Comparison of ENCODE assay signal across 1 cellular context in the genomic region with DNA sequence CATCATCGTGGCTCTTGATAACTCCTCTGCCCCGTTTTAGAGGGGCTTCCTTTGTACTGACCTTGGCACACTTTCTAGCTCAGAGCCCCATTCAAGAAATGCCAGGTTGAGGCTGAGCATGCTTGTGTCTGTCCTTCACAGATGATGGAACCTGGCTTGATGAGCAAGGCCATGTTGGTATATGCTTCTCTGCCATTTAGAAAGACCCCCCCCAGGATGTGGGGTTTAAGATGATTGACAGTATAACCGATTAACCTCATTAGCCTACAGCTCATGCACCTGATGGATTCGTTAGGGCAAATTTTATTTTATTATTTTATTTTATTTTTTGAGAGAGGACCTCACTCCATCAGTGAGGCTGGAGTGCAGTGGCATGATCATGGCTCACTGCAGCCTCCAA.
TF ChIP-seq lines count a peak whose summit lies in the region.

No MANE protein-coding gene starts in this region.

TF ChIP-seq in GM23338, 12 proteins besides CTCF, POLR2A, EP300 and RAD21 (continued from another document):
- TF ChIP-seq, protein P1, sequence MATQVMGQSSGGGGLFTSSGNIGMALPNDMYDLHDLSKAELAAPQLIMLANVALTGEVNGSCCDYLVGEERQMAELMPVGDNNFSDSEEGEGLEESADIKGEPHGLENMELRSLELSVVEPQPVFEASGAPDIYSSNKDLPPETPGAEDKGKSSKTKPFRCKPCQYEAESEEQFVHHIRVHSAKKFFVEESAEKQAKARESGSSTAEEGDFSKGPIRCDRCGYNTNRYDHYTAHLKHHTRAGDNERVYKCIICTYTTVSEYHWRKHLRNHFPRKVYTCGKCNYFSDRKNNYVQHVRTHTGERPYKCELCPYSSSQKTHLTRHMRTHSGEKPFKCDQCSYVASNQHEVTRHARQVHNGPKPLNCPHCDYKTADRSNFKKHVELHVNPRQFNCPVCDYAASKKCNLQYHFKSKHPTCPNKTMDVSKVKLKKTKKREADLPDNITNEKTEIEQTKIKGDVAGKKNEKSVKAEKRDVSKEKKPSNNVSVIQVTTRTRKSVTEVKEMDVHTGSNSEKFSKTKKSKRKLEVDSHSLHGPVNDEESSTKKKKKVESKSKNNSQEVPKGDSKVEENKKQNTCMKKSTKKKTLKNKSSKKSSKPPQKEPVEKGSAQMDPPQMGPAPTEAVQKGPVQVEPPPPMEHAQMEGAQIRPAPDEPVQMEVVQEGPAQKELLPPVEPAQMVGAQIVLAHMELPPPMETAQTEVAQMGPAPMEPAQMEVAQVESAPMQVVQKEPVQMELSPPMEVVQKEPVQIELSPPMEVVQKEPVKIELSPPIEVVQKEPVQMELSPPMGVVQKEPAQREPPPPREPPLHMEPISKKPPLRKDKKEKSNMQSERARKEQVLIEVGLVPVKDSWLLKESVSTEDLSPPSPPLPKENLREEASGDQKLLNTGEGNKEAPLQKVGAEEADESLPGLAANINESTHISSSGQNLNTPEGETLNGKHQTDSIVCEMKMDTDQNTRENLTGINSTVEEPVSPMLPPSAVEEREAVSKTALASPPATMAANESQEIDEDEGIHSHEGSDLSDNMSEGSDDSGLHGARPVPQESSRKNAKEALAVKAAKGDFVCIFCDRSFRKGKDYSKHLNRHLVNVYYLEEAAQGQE (IDR thresholded peaks at IDR 0.05; ENCODE audit: unreplicated experiment): no peak
- TF ChIP-seq EZH2 (IDR thresholded peaks at IDR 0.05; ENCODE audit: low read depth, unreplicated experiment) (no peak), STAT1 (IDR thresholded peaks at IDR 0.05; ENCODE audit: unreplicated experiment) (no peak)
